8 cellular contexts compared by ENCODE assay signal in the genomic region with DNA sequence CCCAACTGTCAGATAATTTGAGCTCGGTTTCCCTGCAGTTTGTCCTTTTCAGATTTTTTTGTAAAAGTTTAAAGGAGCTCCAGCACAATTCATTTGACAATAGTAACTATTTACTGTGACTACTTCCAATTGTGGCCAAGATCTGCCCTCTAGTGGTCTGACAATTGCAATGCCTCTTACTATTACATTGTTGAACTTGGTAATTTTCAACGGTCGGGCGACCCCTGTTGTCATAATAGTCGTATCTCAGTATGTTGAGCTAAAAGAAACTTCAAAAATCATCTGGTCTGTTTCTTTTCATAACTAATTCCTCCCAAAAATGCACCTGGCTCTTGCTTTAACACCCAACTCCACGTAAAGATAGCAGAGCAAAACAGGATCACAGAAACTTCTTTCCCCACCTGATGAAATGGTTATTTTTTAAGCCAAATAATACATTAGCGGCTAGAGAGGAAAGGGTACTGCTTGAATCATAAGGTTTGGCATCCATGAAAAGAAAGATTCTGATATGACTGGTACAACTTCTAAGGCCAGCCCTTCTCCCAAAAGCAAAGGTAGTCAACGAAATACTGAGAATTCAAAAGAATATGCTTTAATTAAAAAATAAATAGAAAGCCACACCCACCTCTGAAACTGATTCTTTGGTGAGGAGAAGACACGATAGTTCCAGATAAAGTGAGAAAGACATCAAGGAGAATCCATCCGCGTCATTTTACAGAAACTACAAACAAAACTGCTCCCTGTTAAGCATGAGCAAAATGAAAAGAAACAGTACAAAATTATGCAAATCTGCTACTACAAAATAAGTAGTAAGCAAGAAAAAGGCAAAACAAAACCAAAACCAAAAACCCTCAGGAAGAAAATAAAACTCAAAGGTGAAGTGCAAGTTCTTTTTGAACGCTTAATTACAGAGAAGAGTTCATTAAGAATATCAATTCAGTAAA.
DNase-seq lines count a peak whose midpoint lies in the region; ATAC-seq, FAIRE-seq and TF ChIP-seq lines count a peak whose summit lies in the region.

No MANE protein-coding gene starts in this region.

- no peaks in the 10 kb centered on the region for H3K36me3 ChIP-seq in HepG2 (replicated peaks in 1 of 2; ENCODE audit: control insufficient read depth in 1 of 2, insufficient read depth in 2 of 2, low read length in 2 of 2)

- no peak overlapping the region for H3K4me3 Mint-ChIP-seq in chondrocyte (ENCODE audit: unreplicated experiment)

- peaks cover 21% of the 10 kb centered on the region for H3K4me1 Mint-ChIP-seq in chondrocyte (ENCODE audit: low read depth)

- TF ChIP-seq POLR2A in HepG2 (IDR thresholded peaks at IDR 0.05; ENCODE audit: insufficient read depth in 1 of 2, low read depth in 2 of 2, low read length in 2 of 2): no peak

- H3K36me3 Mint-ChIP-seq in chondrocyte (ENCODE audit: low read depth): no peaks in the 10 kb centered on the region

- peak; percentile 98 for TF ChIP-seq CTCF in chondrocyte (IDR thresholded peaks at IDR 0.05)
- peak; percentile 86 for TF ChIP-seq CTCF in HepG2 (CRISPR knock-in tag; IDR thresholded peaks at IDR 0.05)

- WGBS in HepG2 (ENCODE audit: low lambda C conversion rate): 13% methylated on average over 12 of the region's 12 CpGs

- in situ Hi-C loops in HepG2 (cut with HindIII; ENCODE audit: extremely low pct_ligation_motif_present, low pct_unique_long_range_greater_than_20kb): loop anchor here (10.0 kb wide), 2 partner anchors 534 to 546 kb away; no protein-coding TSS in a partner anchor

- no peak overlapping the region for H3K4me2 ChIP-seq in HepG2 (ENCODE audit: low read depth, low read length)

- H3K4me1 ChIP-seq in HepG2 (ENCODE audit: insufficient read depth, low read length): 0 out of 2 replicates have a peak, but pooled peaks cover 4% of the 10 kb centered on the region

- no peaks in the 10 kb centered on the region for H3K9me3 Mint-ChIP-seq in chondrocyte (ENCODE audit: low read depth)

- H4K20me1 ChIP-seq in HepG2 (ENCODE audit: insufficient read depth, low read length): no peaks in the 10 kb centered on the region

- no peaks in the 10 kb centered on the region for H3K27me3 ChIP-seq in HepG2 (ENCODE audit: control insufficient read depth in 1 of 2, insufficient read depth in 2 of 2, low read length in 2 of 2)

- intact Hi-C loops in HepG2 (cut with micrococcal nuclease; ENCODE audit: unreplicated experiment): loop anchor here (1.0 to 5.0 kb wide), 5 partner anchors 287 to 784 kb away; no protein-coding TSS in a partner anchor

- H3K27ac ChIP-seq in HepG2 (ENCODE audit: extremely low read length, insufficient read depth, low read length): no peak overlapping the region

- BruUV-seq in HepG2 (replicated peaks; lab: Mats Ljungman, UMichigan): no TSS peak

- H3K79me2 ChIP-seq in HepG2 (ENCODE audit: insufficient read depth, low read length): no peaks in the 10 kb centered on the region

- no peak overlapping the region for H3K4me3 ChIP-seq in HepG2 (replicated peaks in 1 of 3; ENCODE audit: insufficient read depth in 1 of 3, low read depth in 2 of 3, low read length in 3 of 3)

- FAIRE-seq in GM19239 (lab: Jason Lieb, UNC) (peak; percentile 92), HepG2 (lab: Jason Lieb, UNC) (peak; percentile 83)

- peak; percentile 42; the same call in 1 of the 2 replicates for TF ChIP-seq RAD21 in HepG2 (CRISPR knock-in tag; IDR thresholded peaks at IDR 0.05)

- TF ChIP-seq EP300 in HepG2 (IDR thresholded peaks at IDR 0.05; ENCODE audit: low read depth in 2 of 2, low read length in 2 of 2): no peak
- no peak for TF ChIP-seq EP300 in HepG2 (CRISPR knock-in tag; IDR thresholded peaks at IDR 0.05; ENCODE audit: borderline replicate concordance)

- ATAC-seq in HG03354 (IDR thresholded peaks at IDR 0.05; ENCODE audit: poor library complexity, severe bottlenecking, unreplicated experiment) (peak; percentile 91), HepG2 (peak; percentile 96)

- CTCF ChIA-PET in HepG2 (lab: Yijun Ruan, JAX; ENCODE audit: low intra/inter-chr PET ratio, low total read pairs): interaction anchor here (1.0 to 2.3 kb wide), 9 partner anchors 285 to 874 kb away, joined by 3 to 30 read pairs (median 6); no protein-coding TSS in a partner anchor

- no peak overlapping the region for H2AFZ ChIP-seq in HepG2 (ENCODE audit: low read length)

- H3K9ac ChIP-seq in HepG2 (ENCODE audit: insufficient read depth, low read depth, low read length): no peak overlapping the region

- H3K9me3 ChIP-seq in HepG2 (ENCODE audit: low read length): no peaks in the 10 kb centered on the region

- H3K27ac Mint-ChIP-seq in chondrocyte (ENCODE audit: unreplicated experiment): no peak overlapping the region

- peaks cover 13% of the 10 kb centered on the region for H3K27me3 Mint-ChIP-seq in chondrocyte (ENCODE audit: low read depth)

- DNase-seq in C1 segment of cervical spinal cord (lab: John Stamatoyannopoulos, UW) (peak in 8 of 14 donors; percentile 2 to 62 (median 31)), GM19239 (ENCODE audit: insufficient read length, low spot score) (no peak), NCI-H446 treated with DMSO at 0.1 percent for 48 hours (lab: John Stamatoyannopoulos, UW) (peak; percentile 64), chondrocyte (ENCODE audit: low spot score) (no peak), HepG2 (ENCODE audit: low spot score) (peak; percentile 79)
- peak; percentile 37 for DNase-seq in activated CD4-positive, CD25-positive, alpha-beta regulatory T cell treated with anti-CD3 and anti-CD28 coated beads, Interleukin-2, amount 50 U/mL, for 72 hours
- peak; percentile 50 to 67 (median 51) for DNase-seq in stimulated activated CD4-positive, alpha-beta T cell treated with anti-CD3 and anti-CD28 coated beads, TNF-alpha, amount 100 ng/mL, for 24 hours (ENCODE audit: low read depth in 3 of 3)

- POLR2A ChIA-PET in HepG2 (lab: Yijun Ruan, JAX): no interaction called here

TF ChIP-seq in HepG2, 621 proteins besides CTCF, POLR2A, EP300 and RAD21 (continues in another document):
- no peak for TF ChIP-seq ZNF225 (CRISPR knock-in tag; IDR thresholded peaks at IDR 0.05)
- no peak for TF ChIP-seq SCMH1 (CRISPR knock-in tag; IDR thresholded peaks at IDR 0.05; ENCODE audit: borderline replicate concordance)
- TF ChIP-seq ZMYM3 (CRISPR knock-in tag; IDR thresholded peaks at IDR 0.05): no peak
- no peak for TF ChIP-seq ZNF224 (CRISPR knock-in tag; IDR thresholded peaks at IDR 0.05)
- no peak for TF ChIP-seq SETDB1 (CRISPR knock-in tag; IDR thresholded peaks at IDR 0.05; ENCODE audit: borderline replicate concordance)
- TF ChIP-seq, protein P1, sequence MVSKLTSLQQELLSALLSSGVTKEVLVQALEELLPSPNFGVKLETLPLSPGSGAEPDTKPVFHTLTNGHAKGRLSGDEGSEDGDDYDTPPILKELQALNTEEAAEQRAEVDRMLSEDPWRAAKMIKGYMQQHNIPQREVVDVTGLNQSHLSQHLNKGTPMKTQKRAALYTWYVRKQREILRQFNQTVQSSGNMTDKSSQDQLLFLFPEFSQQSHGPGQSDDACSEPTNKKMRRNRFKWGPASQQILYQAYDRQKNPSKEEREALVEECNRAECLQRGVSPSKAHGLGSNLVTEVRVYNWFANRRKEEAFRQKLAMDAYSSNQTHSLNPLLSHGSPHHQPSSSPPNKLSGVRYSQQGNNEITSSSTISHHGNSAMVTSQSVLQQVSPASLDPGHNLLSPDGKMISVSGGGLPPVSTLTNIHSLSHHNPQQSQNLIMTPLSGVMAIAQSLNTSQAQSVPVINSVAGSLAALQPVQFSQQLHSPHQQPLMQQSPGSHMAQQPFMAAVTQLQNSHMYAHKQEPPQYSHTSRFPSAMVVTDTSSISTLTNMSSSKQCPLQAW (CRISPR knock-in tag; IDR thresholded peaks at IDR 0.05): peak; percentile 18; the same call in 1 of the 2 replicates
- TF ChIP-seq, protein P2, sequence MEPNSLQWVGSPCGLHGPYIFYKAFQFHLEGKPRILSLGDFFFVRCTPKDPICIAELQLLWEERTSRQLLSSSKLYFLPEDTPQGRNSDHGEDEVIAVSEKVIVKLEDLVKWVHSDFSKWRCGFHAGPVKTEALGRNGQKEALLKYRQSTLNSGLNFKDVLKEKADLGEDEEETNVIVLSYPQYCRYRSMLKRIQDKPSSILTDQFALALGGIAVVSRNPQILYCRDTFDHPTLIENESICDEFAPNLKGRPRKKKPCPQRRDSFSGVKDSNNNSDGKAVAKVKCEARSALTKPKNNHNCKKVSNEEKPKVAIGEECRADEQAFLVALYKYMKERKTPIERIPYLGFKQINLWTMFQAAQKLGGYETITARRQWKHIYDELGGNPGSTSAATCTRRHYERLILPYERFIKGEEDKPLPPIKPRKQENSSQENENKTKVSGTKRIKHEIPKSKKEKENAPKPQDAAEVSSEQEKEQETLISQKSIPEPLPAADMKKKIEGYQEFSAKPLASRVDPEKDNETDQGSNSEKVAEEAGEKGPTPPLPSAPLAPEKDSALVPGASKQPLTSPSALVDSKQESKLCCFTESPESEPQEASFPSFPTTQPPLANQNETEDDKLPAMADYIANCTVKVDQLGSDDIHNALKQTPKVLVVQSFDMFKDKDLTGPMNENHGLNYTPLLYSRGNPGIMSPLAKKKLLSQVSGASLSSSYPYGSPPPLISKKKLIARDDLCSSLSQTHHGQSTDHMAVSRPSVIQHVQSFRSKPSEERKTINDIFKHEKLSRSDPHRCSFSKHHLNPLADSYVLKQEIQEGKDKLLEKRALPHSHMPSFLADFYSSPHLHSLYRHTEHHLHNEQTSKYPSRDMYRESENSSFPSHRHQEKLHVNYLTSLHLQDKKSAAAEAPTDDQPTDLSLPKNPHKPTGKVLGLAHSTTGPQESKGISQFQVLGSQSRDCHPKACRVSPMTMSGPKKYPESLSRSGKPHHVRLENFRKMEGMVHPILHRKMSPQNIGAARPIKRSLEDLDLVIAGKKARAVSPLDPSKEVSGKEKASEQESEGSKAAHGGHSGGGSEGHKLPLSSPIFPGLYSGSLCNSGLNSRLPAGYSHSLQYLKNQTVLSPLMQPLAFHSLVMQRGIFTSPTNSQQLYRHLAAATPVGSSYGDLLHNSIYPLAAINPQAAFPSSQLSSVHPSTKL (CRISPR knock-in tag; IDR thresholded peaks at IDR 0.05): 0 out of 2 replicates have a peak, but pooled peaks have one; percentile 16
- peak; percentile 34; the same call in 1 of the 2 replicates for TF ChIP-seq ZNF331 (CRISPR knock-in tag; IDR thresholded peaks at IDR 0.05)
- TF ChIP-seq RXRB (CRISPR knock-in tag; IDR thresholded peaks at IDR 0.05; ENCODE audit: borderline replicate concordance): 0 out of 2 replicates have a peak, but pooled peaks have one; percentile 13
- no peak for TF ChIP-seq MEIS1 (CRISPR knock-in tag; IDR thresholded peaks at IDR 0.05; ENCODE audit: borderline replicate concordance)
- no peak for TF ChIP-seq ZNF878 (CRISPR knock-in tag; IDR thresholded peaks at IDR 0.05)

Comparison
In these comparisons a context has a peak if more than half of its experiments do, and no peak if none do; other contexts are left out.
1. DNase-seq: peak in C1 segment of cervical spinal cord (8 of 14), NCI-H446 treated with DMSO at 0.1 percent for 48 hours (single experiment), activated CD4-positive, CD25-positive, alpha-beta regulatory T cell treated with anti-CD3 and anti-CD28 coated beads, Interleukin-2, amount 50 U/mL, for 72 hours (single experiment), HepG2 (single experiment) and stimulated activated CD4-positive, alpha-beta T cell treated with anti-CD3 and anti-CD28 coated beads, TNF-alpha, amount 100 ng/mL, for 24 hours (3 of 3); none in GM19239 (single experiment) and chondrocyte (single experiment).